26 cellular contexts compared by ENCODE assay signal in genomic region chr17:62017912-62018311, GRCh38. TPM values are rescaled to one million over a fixed set of nuclear protein-coding genes. Genes with fewer than 3 reads are reported as not detected.
DNase-seq lines count a peak whose midpoint lies in the region; ATAC-seq, FAIRE-seq and TF ChIP-seq lines count a peak whose summit lies in the region.
"Had no signal": no experiment of that assay in that cellular context is flagged by ENCODE, and none has a peak within 500 bp of the region (broad histone marks: within the 10 kb centered on the region; RNA-seq: fewer than 3 reads in every experiment).

No MANE protein-coding gene starts in this region.

- H3K4me1 ChIP-seq in A549, result peaks cover 12% of the 10 kb centered on the region
- H3K4me1 ChIP-seq: BLaER1, parathyroid adenoma had no signal

- no peaks in the 10 kb centered on the region for H3K9me3 ChIP-seq in A549
- H3K9me3 ChIP-seq: BLaER1, esophagus muscularis mucosa had no signal

- no peaks in the 10 kb centered on the region for H3K27me3 Mint-ChIP-seq in HFFc6 (ENCODE audit: insufficient read depth)
- H3K27me3 Mint-ChIP-seq: activated B cell treated with CpG ODN at 0.5 μM for 24 hours; natural killer cell treated with Interleukin-12 subunit alpha and Interleukin-12 subunit beta and Interleukin-15 and Interleukin-18, amount 100 ng/mL, for 72 hours had no signal

- peak overlapping the region; percentile 29; the same call in 1 of the 2 replicates for H3K27ac Mint-ChIP-seq in HFFc6
- H3K27ac Mint-ChIP-seq: activated B cell treated with CpG ODN at 0.5 μM for 24 hours; natural killer cell treated with Interleukin-12 subunit alpha and Interleukin-12 subunit beta and Interleukin-15 and Interleukin-18, amount 100 ng/mL, for 72 hours had no signal

- FAIRE-seq in A549 (lab: Jason Lieb, UNC), result peak; percentile 84
- FAIRE-seq: A204.1, H1 had no signal

- TF ChIP-seq CTCF in A549 (IDR thresholded peaks at IDR 0.05) (no peak), HFFc6 (IDR thresholded peaks at IDR 0.05) (no peak), astrocyte of the spinal cord (IDR thresholded peaks at IDR 0.05; ENCODE audit: low read depth, low read length) (no peak), foreskin fibroblast (IDR thresholded peaks at IDR 0.05; ENCODE audit: low read depth, low read length) (no peak), lower leg skin (IDR thresholded peaks at IDR 0.05) (no peak)

- no peak overlapping the region for H3K27ac ChIP-seq in A549
- H3K27ac ChIP-seq: BLaER1, esophagus muscularis mucosa, parathyroid adenoma had no signal

- no peak for TF ChIP-seq RAD21 in A549 (conservative IDR thresholded peaks at IDR 0.05 in 1 of 2, IDR thresholded peaks at IDR 0.05 in 1 of 2)

- TF ChIP-seq EP300 in A549 (IDR thresholded peaks at IDR 0.05), result no peak

- CTCF ChIA-PET in A549 (lab: Yijun Ruan, JAX), result interaction anchor here (0.6 kb wide), 1 partner anchor 659 kb away, joined by 3 read pairs; no protein-coding TSS in a partner anchor

- POLR2A ChIA-PET in A549 (lab: Yijun Ruan, JAX), result interaction anchor here (0.7 kb wide), 1 partner anchor 10 kb away, joined by 6 read pairs; no protein-coding TSS in a partner anchor

- no peak for DNase-seq in A549 (ENCODE audit: low read depth in 1 of 2, low spot score in 1 of 2)
- no peak for DNase-seq in HFFc6
- peak; percentile 40 for DNase-seq in astrocyte of the spinal cord (ENCODE audit: low read depth, low spot score)
- peak; percentile 4 to 39 for DNase-seq in foreskin fibroblast
- no peak for DNase-seq in NCI-H1048 (lab: John Stamatoyannopoulos, UW)
- DNase-seq in lower leg skin (ENCODE audit: low spot score in 2 of 2), result no peak
- DNase-seq in OCI-M1 (lab: John Stamatoyannopoulos, UW), result no peak
- DNase-seq: activated B cell treated with CpG ODN at 0.5 μM for 24 hours; activated CD4-positive, alpha-beta T cell treated with anti-CD3 and anti-CD28 coated beads, Interleukin-2, amount 50 U/mL, for 48 hours; activated CD8-positive, alpha-beta memory T cell treated with anti-CD3 and anti-CD28 coated beads, Interleukin-2, amount 50 U/mL, for 48 hours; activated effector memory CD4-positive, alpha-beta T cell treated with anti-CD3 and anti-CD28 coated beads, Interleukin-2, amount 50 U/mL, for 16 hours; caudate nucleus; NCI-H1417; NCI-H2107; NCI-H524; right cardiac atrium; T-helper 9 cell; trophoblast cell had no signal

- in situ Hi-C loops in astrocyte of the spinal cord (cut with HindIII; ENCODE audit: low sequenced_read_pairs), result no loop called here

- ATAC-seq in A549, result no peak
- ATAC-seq in HG02970 (IDR thresholded peaks at IDR 0.05; ENCODE audit: low FRiP score, unreplicated experiment), result no peak
- ATAC-seq: left lobe of liver; natural killer cell treated with Interleukin-12 subunit alpha and Interleukin-12 subunit beta and Interleukin-15 and Interleukin-18, amount 100 ng/mL, for 72 hours; right cardiac atrium had no signal

- H3K4me3 ChIP-seq in A549 (no peak overlapping the region), astrocyte of the spinal cord (ENCODE audit: low read depth, low read length) (no peak overlapping the region), foreskin fibroblast (ENCODE audit: low read depth in 1 of 2, low read length in 2 of 2) (no peak overlapping the region), lower leg skin (ENCODE audit: low read depth, poor library complexity, severe bottlenecking) (no peak overlapping the region)
- H3K4me3 ChIP-seq: BLaER1, esophagus muscularis mucosa had no signal

- TF ChIP-seq POLR2A in A549 (IDR thresholded peaks at IDR 0.05; ENCODE audit: low read length) (no peak), lower leg skin (IDR thresholded peaks at IDR 0.05) (no peak)

- H3K9me3 Mint-ChIP-seq in HFFc6, result no peaks in the 10 kb centered on the region
- H3K9me3 Mint-ChIP-seq: activated B cell treated with CpG ODN at 0.5 μM for 24 hours; natural killer cell treated with Interleukin-12 subunit alpha and Interleukin-12 subunit beta and Interleukin-15 and Interleukin-18, amount 100 ng/mL, for 72 hours had no signal

- H3K4me2 ChIP-seq in A549, result no peak overlapping the region; the same call in 2 of the 3 replicates
- H3K4me2 ChIP-seq: BLaER1 had no signal

- no peak overlapping the region for H3K4me3 Mint-ChIP-seq in HFFc6
- H3K4me3 Mint-ChIP-seq: activated B cell treated with CpG ODN at 0.5 μM for 24 hours; natural killer cell treated with Interleukin-12 subunit alpha and Interleukin-12 subunit beta and Interleukin-15 and Interleukin-18, amount 100 ng/mL, for 72 hours had no signal

- peaks cover 20% of the 10 kb centered on the region for H3K4me1 Mint-ChIP-seq in HFFc6 (ENCODE audit: low read depth)
- H3K4me1 Mint-ChIP-seq: activated B cell treated with CpG ODN at 0.5 μM for 24 hours had no signal

- intact Hi-C loops in lower leg skin (cut with DNase I; ENCODE audit: low total_unique reads), result no loop called here

- peaks cover 28% of the 10 kb centered on the region for H3K36me3 Mint-ChIP-seq in HFFc6 (ENCODE audit: low read depth)

TF ChIP-seq in A549, 52 proteins besides CTCF, POLR2A, EP300 and RAD21:
- no peak for TF ChIP-seq REST (IDR thresholded peaks at IDR 0.05)
- TF ChIP-seq NR3C1 (IDR thresholded peaks at IDR 0.05), result no peak
- no peak for TF ChIP-seq RFX5 (IDR thresholded peaks at IDR 0.05)
- no peak for TF ChIP-seq HES2 (IDR thresholded peaks at IDR 0.05)
- no peak for TF ChIP-seq HDAC2 (IDR thresholded peaks at IDR 0.05)
- no peak for TF ChIP-seq KDM5A (IDR thresholded peaks at IDR 0.05)
- TF ChIP-seq CBX8 (IDR thresholded peaks at IDR 0.05), result no peak
- TF ChIP-seq NFE2L2 (conservative IDR thresholded peaks at IDR 0.05; ENCODE audit: low read length), result no peak
- no peak for TF ChIP-seq BHLHE40 (IDR thresholded peaks at IDR 0.05; ENCODE audit: low read depth, low read length)
- no peak for TF ChIP-seq FOXS1 (CRISPR knock-in tag; IDR thresholded peaks at IDR 0.05)
- TF ChIP-seq KDM1A (IDR thresholded peaks at IDR 0.05; ENCODE audit: low read depth), result no peak
TF ChIP-seq in A549: peak in this region for 0.

RNA-seq across cellular contexts. Expression of gene MED13, which starts 47.2 kb away (rescaled TPM):
- 64.1 and 71.4 TPM in 2 replicates for polyA plus RNA-seq in A549 (2011; rRNA removed)
- polyA plus RNA-seq in A549 (2012; cell fraction: cytosol; rRNA removed), result 8.4 and 8.9 TPM in 2 replicates
- polyA plus RNA-seq in A549 (2012; cell fraction: nucleus; rRNA removed), result 6.7 and 8.3 TPM in 2 replicates
- 14.1 to 14.9 TPM (median 14.8 TPM) in 3 replicates for polyA plus RNA-seq in A549 (2017; fragmentation: RNase III; extraction: RNeasy Plus Mini Kit Qiagen cat#74134 plus additional on column Dnase treatment)
- 252 and 288 TPM in 2 replicates for polyA minus RNA-seq in A549 (2011; rRNA and poly(A)+ RNA removed)
- 10 to 100 TPM; 29.0 to 40.5 (median 33.6) TPM for total RNA-seq in HFFc6 (2021; fragmentation: NEBNext Ultra II Directional; extraction: Animal tissue kit (Norgen Biotek cat#: 25700))
- total RNA-seq in lower leg skin, result 10 to 100 TPM; 54.2 to 83.6 (median 61.8) TPM

Comparison
In these comparisons a context has a peak if more than half of its experiments do, and no peak if none do; other contexts are left out.
1. DNase-seq: peak in astrocyte of the spinal cord (single experiment) and foreskin fibroblast (2 of 2); none in A549 (0 of 2), HFFc6 (single experiment), NCI-H1048 (single experiment), lower leg skin (0 of 2) and OCI-M1 (single experiment).